In the genomic region with DNA sequence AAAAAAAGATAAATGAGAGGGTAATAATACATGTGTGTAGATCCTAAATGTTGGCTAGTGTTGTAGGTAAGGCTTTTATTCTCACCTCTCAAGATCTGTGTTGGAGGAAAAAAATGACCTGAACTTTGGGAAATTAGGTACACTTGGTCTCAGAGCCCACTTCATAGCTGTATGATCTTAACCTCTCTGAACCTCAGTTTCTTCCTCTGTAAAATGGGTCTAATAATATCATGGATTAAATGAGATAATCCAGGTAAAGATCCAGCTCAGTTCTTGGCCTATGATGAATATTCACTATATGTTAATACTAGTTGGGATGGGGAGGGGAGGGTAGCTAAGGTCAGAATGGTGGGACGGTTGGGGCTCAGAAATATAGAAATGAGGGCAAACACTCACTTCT, we compare ENCODE assay signal across 2 cellular contexts.
A peak's percentile ranks its signal among the peaks of the same experiment; 100 is the strongest.
TF ChIP-seq lines count a peak whose summit lies in the region.

No MANE protein-coding gene starts in this region.

TF ChIP-seq in HepG2, 621 proteins besides CTCF, POLR2A, EP300 and RAD21:
- TF ChIP-seq ZNF629 (CRISPR knock-in tag; conservative IDR thresholded peaks at IDR 0.05) (peak; percentile 79), ZC3H4 (CRISPR knock-in tag; IDR thresholded peaks at IDR 0.05; ENCODE audit: borderline replicate concordance) (no peak)

TF ChIP-seq in K562, 482 proteins besides CTCF, POLR2A, EP300 and RAD21:
- TF ChIP-seq, protein P1, sequence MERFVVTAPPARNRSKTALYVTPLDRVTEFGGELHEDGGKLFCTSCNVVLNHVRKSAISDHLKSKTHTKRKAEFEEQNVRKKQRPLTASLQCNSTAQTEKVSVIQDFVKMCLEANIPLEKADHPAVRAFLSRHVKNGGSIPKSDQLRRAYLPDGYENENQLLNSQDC (CRISPR knock-in tag; IDR thresholded peaks at IDR 0.05): no peak
- TF ChIP-seq BCOR (IDR thresholded peaks at IDR 0.05) (0 out of 2 replicates have a peak, but pooled peaks have one; percentile 30), NFATC3 (IDR thresholded peaks at IDR 0.05) (no peak), RBM25 (IDR thresholded peaks at IDR 0.05; ENCODE audit: low read depth, low read length, severe bottlenecking) (peak; percentile 91)
